ENCODE assay signal across 20 cellular contexts in the genomic region with DNA sequence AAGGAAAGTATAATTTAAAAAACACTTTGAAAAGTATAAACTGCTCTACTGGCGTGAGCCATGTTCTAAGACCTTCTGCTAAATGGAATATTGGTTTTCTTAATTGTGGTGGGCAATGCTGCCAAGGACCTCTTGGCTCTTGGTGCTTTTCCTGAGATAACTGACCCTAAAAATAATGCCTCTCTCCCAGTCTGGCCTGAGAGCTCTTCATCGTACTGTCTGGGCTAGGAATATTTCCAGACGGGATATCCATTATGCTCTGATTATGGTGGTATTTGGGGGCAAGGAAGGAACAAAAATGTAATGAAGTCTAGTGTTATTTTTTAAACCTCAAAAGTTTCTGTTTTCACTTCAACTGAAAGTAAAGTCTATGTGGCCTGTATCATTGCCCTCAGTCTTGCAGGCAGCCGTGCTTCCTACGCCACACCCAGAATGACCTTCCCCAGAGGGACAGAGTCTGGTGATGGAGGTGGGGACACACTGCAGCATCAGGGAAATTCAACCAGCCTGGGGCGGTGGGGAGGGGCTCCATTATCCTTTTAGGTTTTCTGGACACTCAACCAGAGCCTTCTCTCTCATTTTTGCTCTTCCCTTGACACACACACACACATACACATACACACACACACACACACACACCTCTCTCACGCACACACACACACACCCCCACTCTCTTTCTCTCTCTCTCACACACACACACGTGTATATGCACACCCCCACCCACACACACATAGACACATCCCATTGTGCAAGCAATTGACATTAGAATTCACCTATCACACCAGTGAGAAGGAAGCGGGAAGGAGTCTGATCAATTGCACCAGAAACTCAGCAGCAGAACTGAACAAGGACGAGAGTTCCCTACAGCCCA.
"Had no signal": no experiment of that assay in that cellular context is flagged by ENCODE, and none has a peak within 500 bp of the region (broad histone marks: within the 10 kb centered on the region; RNA-seq: fewer than 3 reads in every experiment).

No MANE protein-coding gene starts in this region.

- H3K9me3 ChIP-seq: psoas muscle had no signal

- H3K36me3 ChIP-seq: cardiac muscle cell had no signal

- H3K4me3 Mint-ChIP-seq: activated CD4-positive, alpha-beta memory T cell treated with anti-CD3 and anti-CD28 coated beads for 36 hours; activated naive CD8-positive, alpha-beta T cell treated with anti-CD3 and anti-CD28 coated beads for 36 hours; activated T-helper 1 cell treated with anti-CD3 and anti-CD28 coated beads, Interleukin-12 subunit alpha, Interleukin-12 subunit beta, Interleukin-2, Interleukin-4 antibody, amounts not matched to agents 30 ng/mL and 10 ng/mL and 1 ng/mL, durations not matched to agents 14 hours and 24 hours and 36 hours; endodermal cell; mesothelial cell of epicardium; WTC11 had no signal

- H3K36me3 Mint-ChIP-seq: activated CD4-positive, alpha-beta memory T cell treated with anti-CD3 and anti-CD28 coated beads for 36 hours; activated naive CD8-positive, alpha-beta T cell treated with anti-CD3 and anti-CD28 coated beads for 36 hours; mesothelial cell of epicardium; WTC11 had no signal

- H3K27ac ChIP-seq: cardiac muscle cell, dorsolateral prefrontal cortex, psoas muscle had no signal

- DNase-seq: activated CD4-positive, alpha-beta memory T cell treated with anti-CD3 and anti-CD28 coated beads for 36 hours; activated CD4-positive, alpha-beta T cell treated with anti-CD3 and anti-CD28 coated beads for 4 hours; activated naive CD8-positive, alpha-beta T cell treated with anti-CD3 and anti-CD28 coated beads for 36 hours; activated T-cell treated with anti-CD3 and anti-CD28 coated beads for 4 hours; amniotic stem cell; dorsolateral prefrontal cortex; endodermal cell; hypothalamus; islet precursor cell; left colon; psoas muscle; stimulated activated CD4-positive, alpha-beta T cell treated with anti-CD3 and anti-CD28 coated beads, Interleukin-4, amount 100 ng/mL, for 1 hour; stimulated activated naive CD4-positive, alpha-beta T cell had no signal

- H3K4me1 Mint-ChIP-seq: activated naive CD8-positive, alpha-beta T cell treated with anti-CD3 and anti-CD28 coated beads for 36 hours; mesothelial cell of epicardium; WTC11 had no signal

- H3K9me3 Mint-ChIP-seq: activated CD4-positive, alpha-beta memory T cell treated with anti-CD3 and anti-CD28 coated beads for 36 hours; activated naive CD8-positive, alpha-beta T cell treated with anti-CD3 and anti-CD28 coated beads for 36 hours; activated T-helper 1 cell treated with anti-CD3 and anti-CD28 coated beads, Interleukin-12 subunit alpha, Interleukin-12 subunit beta, Interleukin-2, Interleukin-4 antibody, amounts not matched to agents 30 ng/mL and 10 ng/mL and 1 ng/mL, durations not matched to agents 14 hours and 24 hours and 36 hours; endodermal cell; mesothelial cell of epicardium; WTC11 had no signal

- H3K27me3 Mint-ChIP-seq: activated naive CD8-positive, alpha-beta T cell treated with anti-CD3 and anti-CD28 coated beads for 36 hours had no signal

- H3K4me3 ChIP-seq: cardiac muscle cell, dorsolateral prefrontal cortex, lung, psoas muscle, smooth muscle cell had no signal

- H3K4me1 ChIP-seq: psoas muscle had no signal

- H3K27ac Mint-ChIP-seq: activated CD4-positive, alpha-beta memory T cell treated with anti-CD3 and anti-CD28 coated beads for 36 hours; activated naive CD8-positive, alpha-beta T cell treated with anti-CD3 and anti-CD28 coated beads for 36 hours; activated T-helper 1 cell treated with anti-CD3 and anti-CD28 coated beads, Interleukin-12 subunit alpha, Interleukin-12 subunit beta, Interleukin-2, Interleukin-4 antibody, amounts not matched to agents 30 ng/mL and 10 ng/mL and 1 ng/mL, durations not matched to agents 14 hours and 24 hours and 36 hours; endodermal cell; mesothelial cell of epicardium; WTC11 had no signal

- H3K27me3 ChIP-seq: cardiac muscle cell, dorsolateral prefrontal cortex had no signal

- H3K4me2 ChIP-seq: smooth muscle cell had no signal

- ATAC-seq: left colon, psoas muscle, sciatic nerve, WTC11 had no signal
